ENCODE assay signal across 13 cellular contexts in genomic region chr6:35050291-35050987, GRCh38.
DNase-seq lines count a peak whose midpoint lies in the region; ATAC-seq and TF ChIP-seq lines count a peak whose summit lies in the region.
"Had no signal": no experiment of that assay in that cellular context is flagged by ENCODE, and none has a peak within 500 bp of the region (broad histone marks: within the 10 kb centered on the region; RNA-seq: fewer than 3 reads in every experiment).

No MANE protein-coding gene starts in this region.

- no peaks in the 10 kb centered on the region for H3K27me3 ChIP-seq in WERI-Rb-1 (ENCODE audit: insufficient read depth, low read depth, severe bottlenecking)
- no peaks in the 10 kb centered on the region for H3K27me3 ChIP-seq in lower lobe of right lung (ENCODE audit: low read depth)
- H3K27me3 ChIP-seq in testis, result no peaks in the 10 kb centered on the region

- H3K27ac ChIP-seq in WERI-Rb-1 (peak overlapping the region; percentile 97), lower lobe of right lung (peak overlapping the region; percentile 87), testis (peak overlapping the region; percentile 13 to 79)

- no peak for TF ChIP-seq POLR2A in testis (IDR thresholded peaks at IDR 0.05)

- DNase-seq in NCI-H1694 (lab: John Stamatoyannopoulos, UW), result peak; percentile 47
- no peak for DNase-seq in NCI-H1694 treated with DMSO at 0.1 percent for 48 hours (lab: John Stamatoyannopoulos, UW)
- DNase-seq in WERI-Rb-1, result peak; percentile 48
- no peak for DNase-seq in lower lobe of right lung
- no peak for DNase-seq in testis
- no peak for DNase-seq in stimulated activated naive B cell treated with anti-CD40 and anti-IgM and Interleukin-4, amounts not matched to agents 10 μg/mL and 1 μg/mL and 100 μg/mL, for 72 hours
- no peak for DNase-seq in T-helper 9 cell
- DNase-seq in SW 1271 (lab: John Stamatoyannopoulos, UW), result no peak
- DNase-seq: 8988T; effector CD8-positive, alpha-beta T cell; T-helper 2 cell had no signal

- H3K27ac Mint-ChIP-seq in stimulated activated naive B cell treated with anti-CD40 and anti-IgM and Interleukin-4, amounts not matched to agents 10 μg/mL and 1 μg/mL and 100 μg/mL, for 72 hours, result no peak overlapping the region
- H3K27ac Mint-ChIP-seq: activated naive CD8-positive, alpha-beta T cell had no signal

- H3K4me3 Mint-ChIP-seq in stimulated activated naive B cell treated with anti-CD40 and anti-IgM and Interleukin-4, amounts not matched to agents 10 μg/mL and 1 μg/mL and 100 μg/mL, for 72 hours, result no peak overlapping the region
- H3K4me3 Mint-ChIP-seq: activated naive CD8-positive, alpha-beta T cell had no signal

- 69 to 79% methylated on average over 7 to 8 of the region's 8 CpGs for WGBS in testis, 2 donors

- no peaks in the 10 kb centered on the region for H3K9me3 Mint-ChIP-seq in stimulated activated naive B cell treated with anti-CD40 and anti-IgM and Interleukin-4, amounts not matched to agents 10 μg/mL and 1 μg/mL and 100 μg/mL, for 72 hours

- no peak for ATAC-seq in lower lobe of right lung
- no peak for ATAC-seq in stimulated activated naive B cell treated with anti-CD40 and anti-IgM and Interleukin-4, amounts not matched to agents 10 μg/mL and 1 μg/mL and 100 μg/mL, for 72 hours (replicated peaks)

- H3K36me3 ChIP-seq in WERI-Rb-1 (peaks cover 7% of the 10 kb centered on the region), lower lobe of right lung (peaks cover 37% of the 10 kb centered on the region), testis (ENCODE audit: low read depth, missing control alignments) (no peaks in the 10 kb centered on the region)

- no peaks in the 10 kb centered on the region for H3K9me3 ChIP-seq in WERI-Rb-1 (ENCODE audit: severe bottlenecking)
- no peaks in the 10 kb centered on the region for H3K9me3 ChIP-seq in lower lobe of right lung
- H3K9me3 ChIP-seq in testis, result no peaks in the 10 kb centered on the region
- H3K9me3 ChIP-seq: mucosa of descending colon had no signal

- H3K27me3 Mint-ChIP-seq in stimulated activated naive B cell treated with anti-CD40 and anti-IgM and Interleukin-4, amounts not matched to agents 10 μg/mL and 1 μg/mL and 100 μg/mL, for 72 hours, result no peaks in the 10 kb centered on the region
- H3K27me3 Mint-ChIP-seq: activated naive CD8-positive, alpha-beta T cell had no signal

- H3K36me3 Mint-ChIP-seq in stimulated activated naive B cell treated with anti-CD40 and anti-IgM and Interleukin-4, amounts not matched to agents 10 μg/mL and 1 μg/mL and 100 μg/mL, for 72 hours, result peaks cover 4 to 5% of the 10 kb centered on the region in 2 donors
- H3K36me3 Mint-ChIP-seq: activated naive CD8-positive, alpha-beta T cell had no signal

- H3K4me1 ChIP-seq in lower lobe of right lung, result peaks cover 69% of the 10 kb centered on the region
- H3K4me1 ChIP-seq in testis, result peaks cover 71% of the 10 kb centered on the region

- H3K4me3 ChIP-seq in WERI-Rb-1 (ENCODE audit: low read depth, low read length), result no peak overlapping the region; the same call in 1 of the 2 replicates
- no peak overlapping the region for H3K4me3 ChIP-seq in lower lobe of right lung
- no peak overlapping the region for H3K4me3 ChIP-seq in testis
- H3K4me3 ChIP-seq: mucosa of descending colon had no signal

- peaks cover 12 to 18% of the 10 kb centered on the region in 2 donors for H3K4me1 Mint-ChIP-seq in stimulated activated naive B cell treated with anti-CD40 and anti-IgM and Interleukin-4, amounts not matched to agents 10 μg/mL and 1 μg/mL and 100 μg/mL, for 72 hours

- TF ChIP-seq CTCF in WERI-Rb-1 (IDR thresholded peaks at IDR 0.05; ENCODE audit: low read depth, low read length) (no peak), lower lobe of right lung (IDR thresholded peaks at IDR 0.05) (no peak), testis (IDR thresholded peaks at IDR 0.05) (no peak)

- intact Hi-C loops in lower lobe of right lung (cut with DNase I) (no loop called here), testis (cut with DNase I; ENCODE audit: low total_unique reads) (no loop called here)

Comparison
In these comparisons a context has a peak if more than half of its experiments do, and no peak if none do; other contexts are left out.
1. DNase-seq: peak in NCI-H1694 (single experiment) and WERI-Rb-1 (single experiment); none in NCI-H1694 treated with DMSO at 0.1 percent for 48 hours (single experiment), lower lobe of right lung (single experiment), testis (single experiment), stimulated activated naive B cell treated with anti-CD40 and anti-IgM and Interleukin-4, amounts not matched to agents 10 μg/mL and 1 μg/mL and 100 μg/mL, for 72 hours (single experiment), T-helper 9 cell (single experiment) and SW 1271 (0 of 2).
2. H3K27ac ChIP-seq: peak in every context shown above with its lines; median percentile 97 in WERI-Rb-1; 87 in lower lobe of right lung; 46 in testis.